10 cellular contexts compared by ENCODE assay signal in genomic region chr15:62886431-62887071, GRCh38.
A peak's percentile ranks its signal among the peaks of the same experiment; 100 is the strongest.
DNase-seq lines count a peak whose midpoint lies in the region; ATAC-seq and TF ChIP-seq lines count a peak whose summit lies in the region.
"Had no signal": no experiment of that assay in that cellular context is flagged by ENCODE, and none has a peak within 500 bp of the region (broad histone marks: within the 10 kb centered on the region; RNA-seq: fewer than 3 reads in every experiment).

No MANE protein-coding gene starts in this region.

- peak; percentile 75 for ATAC-seq in left lobe of liver
- ATAC-seq: GM12878 had no signal

- peaks cover 0 to 14% (median 0%) of the 10 kb centered on the region in 5 experiments for H3K9me3 Mint-ChIP-seq in brain

- H3K36me3 Mint-ChIP-seq in brain, result no peaks in the 10 kb centered on the region

- peaks cover 11% of the 10 kb centered on the region for H3K27me3 Mint-ChIP-seq in brain

- H3K4me1 Mint-ChIP-seq in brain, result peaks cover 48% of the 10 kb centered on the region

- H3K27ac Mint-ChIP-seq in brain, result peak overlapping the region; percentile 18 to 96 (median 73)

- DNase-seq in M059J (ENCODE audit: low read depth), result peak; percentile 57
- DNase-seq in left lobe of liver (ENCODE audit: low spot score), result peak; percentile 75
- peak in 3 of 49 donors; percentile 4 to 20 (median 5) for DNase-seq in substantia nigra (lab: John Stamatoyannopoulos, UW)
- no peak for DNase-seq in activated naive CD4-positive, alpha-beta T cell treated with anti-CD3 and anti-CD28 coated beads, Interleukin-2, amount 50 U/mL, for 16 hours
- no peak for DNase-seq in stimulated activated CD4-positive, alpha-beta T cell treated with anti-CD3 and anti-CD28 coated beads, Interleukin-12 subunit alpha, Interleukin-12 subunit beta, amount 100 ng/mL, for 4 hours
- DNase-seq in dedifferentiated amniotic fluid mesenchymal stem cell (ENCODE audit: extremely low spot score), result no peak
- DNase-seq: cortex of kidney, NCI-H774 had no signal

- H3K27ac ChIP-seq in substantia nigra (ENCODE audit: low read depth, low read length, poor library complexity, severe bottlenecking), result peak overlapping the region; percentile 4

- peak overlapping the region; percentile 20 to 71 (median 37) for H3K4me3 Mint-ChIP-seq in brain

- TF ChIP-seq CTCF in brain (conservative IDR thresholded peaks at IDR 0.05), result no peak

Comparison
In these comparisons a context has a peak if more than half of its experiments do, and no peak if none do; other contexts are left out.
1. DNase-seq: peak in M059J (single experiment) and left lobe of liver (single experiment); none in activated naive CD4-positive, alpha-beta T cell treated with anti-CD3 and anti-CD28 coated beads, Interleukin-2, amount 50 U/mL, for 16 hours (single experiment), stimulated activated CD4-positive, alpha-beta T cell treated with anti-CD3 and anti-CD28 coated beads, Interleukin-12 subunit alpha, Interleukin-12 subunit beta, amount 100 ng/mL, for 4 hours (single experiment) and dedifferentiated amniotic fluid mesenchymal stem cell (single experiment).